8 cellular contexts compared by ENCODE assay signal in genomic region chr9:130054820-130055219, GRCh38. TPM values are rescaled to one million over a fixed set of nuclear protein-coding genes. Genes with fewer than 3 reads are reported as not detected.
DNase-seq lines count a peak whose midpoint lies in the region; TF ChIP-seq lines count a peak whose summit lies in the region.

No MANE protein-coding gene starts in this region.

- H3K27ac ChIP-seq in SJSA1: peak overlapping the region; percentile 76; the same call in 1 of the 2 replicates

- DNase-seq in SJSA1 (ENCODE audit: low read depth in 1 of 2, low spot score in 2 of 2) (peak in 1 of 2 experiments; percentile 28), fibroblast of pulmonary artery (ENCODE audit: low read depth) (no peak), retinal pigment epithelial cell (ENCODE audit: low read depth) (no peak), NCI-H748 (lab: John Stamatoyannopoulos, UW; ENCODE audit: unreplicated experiment) (no peak), NCI-H345 (lab: John Stamatoyannopoulos, UW) (no peak)
- DNase-seq in stimulated activated naive CD4-positive, alpha-beta T cell (lab: John Stamatoyannopoulos, UW): no peak
- no peak for DNase-seq in NK-92 treated with Interleukin-12 subunit alpha and Interleukin-12 subunit beta, amount 100 ng/mL, for 24 hours (lab: John Stamatoyannopoulos, UW)

- TF ChIP-seq CTCF in fibroblast of pulmonary artery (IDR thresholded peaks at IDR 0.05; ENCODE audit: low read length, missing control alignments) (no peak), retinal pigment epithelial cell (conservative IDR thresholded peaks at IDR 0.05; ENCODE audit: low read depth, low read length) (no peak)

- no peaks in the 10 kb centered on the region for H3K36me3 ChIP-seq in ES-I3 (ENCODE audit: insufficient read depth, low read length)
- peaks cover 13% of the 10 kb centered on the region for H3K36me3 ChIP-seq in SJSA1

- H3K4me3 ChIP-seq in SJSA1 (peak overlapping the region; percentile 88), fibroblast of pulmonary artery (replicated peaks; ENCODE audit: low read depth, low read length) (peak overlapping the region; percentile 88), retinal pigment epithelial cell (ENCODE audit: low read length) (peak overlapping the region; percentile 91)

- H3K9ac ChIP-seq in ES-I3 (ENCODE audit: low read depth, low read length): peak overlapping the region; percentile 100

- H3K4me1 ChIP-seq in ES-I3 (ENCODE audit: insufficient read depth, low read length): peaks cover 4% of the 10 kb centered on the region; the same call in 1 of the 2 replicates
- peaks cover 16% of the 10 kb centered on the region for H3K4me1 ChIP-seq in SJSA1 (replicated peaks)

- H3K27me3 ChIP-seq in SJSA1 (replicated peaks): no peaks in the 10 kb centered on the region

- H3K9me3 ChIP-seq in ES-I3 (ENCODE audit: control insufficient read depth, insufficient read depth, low read length) (no peaks in the 10 kb centered on the region), SJSA1 (replicated peaks) (no peaks in the 10 kb centered on the region)

RNA-seq across cellular contexts. Expression of gene GPR107, which starts 1.1 kb away (rescaled TPM):
- total RNA-seq in SJSA1 (2014; rRNA removed; shearing (Covaris generic)): 16.1 and 25.5 TPM in 2 replicates

RNA-seq across cellular contexts. Expression of gene FNBP1, which starts 11.8 kb away (rescaled TPM):
- 24.3 and 27.4 TPM in 2 replicates for total RNA-seq in SJSA1 (2014; rRNA removed; shearing (Covaris generic))
